2 cellular contexts compared by ENCODE assay signal in the genomic region with DNA sequence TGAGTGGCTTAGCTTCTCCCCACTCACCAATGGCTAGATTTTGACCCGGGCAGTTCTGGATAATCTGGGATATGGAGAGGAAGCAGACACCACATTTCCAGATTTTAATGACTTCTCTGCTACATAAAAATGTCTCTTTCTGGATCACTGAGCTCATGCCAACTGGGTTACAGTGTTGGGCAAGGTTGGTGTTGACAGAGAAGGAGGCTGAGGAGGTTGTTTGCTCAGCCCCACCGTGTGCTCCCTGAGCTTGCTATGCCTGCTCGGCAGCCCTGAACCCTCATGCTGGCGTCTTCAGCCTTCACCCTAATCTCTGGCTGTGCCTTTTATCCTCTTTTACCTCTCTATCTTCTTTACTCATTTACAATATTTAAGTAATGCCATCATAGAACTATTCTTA.
TF ChIP-seq lines count a peak whose summit lies in the region.

No MANE protein-coding gene starts in this region.

TF ChIP-seq in A549, 52 proteins besides CTCF, POLR2A, EP300 and RAD21:
- TF ChIP-seq KDM1A (IDR thresholded peaks at IDR 0.05; ENCODE audit: low read depth) (no peak), HOXB5 (CRISPR knock-in tag; IDR thresholded peaks at IDR 0.05) (no peak), SMC3 (IDR thresholded peaks at IDR 0.05) (no peak), HOXA7 (CRISPR knock-in tag; IDR thresholded peaks at IDR 0.05) (no peak), RCOR1 (IDR thresholded peaks at IDR 0.05; ENCODE audit: low read depth, low read length) (no peak), FOSB (CRISPR knock-in tag; IDR thresholded peaks at IDR 0.05) (no peak), MYC (IDR thresholded peaks at IDR 0.05; ENCODE audit: borderline replicate concordance, low read length) (no peak)

TF ChIP-seq in IMR-90, 13 proteins besides CTCF, POLR2A, EP300 and RAD21:
- TF ChIP-seq NFE2L2 (IDR thresholded peaks at IDR 0.05; ENCODE audit: low read depth, low read length) = no peak
